In the genomic region with DNA sequence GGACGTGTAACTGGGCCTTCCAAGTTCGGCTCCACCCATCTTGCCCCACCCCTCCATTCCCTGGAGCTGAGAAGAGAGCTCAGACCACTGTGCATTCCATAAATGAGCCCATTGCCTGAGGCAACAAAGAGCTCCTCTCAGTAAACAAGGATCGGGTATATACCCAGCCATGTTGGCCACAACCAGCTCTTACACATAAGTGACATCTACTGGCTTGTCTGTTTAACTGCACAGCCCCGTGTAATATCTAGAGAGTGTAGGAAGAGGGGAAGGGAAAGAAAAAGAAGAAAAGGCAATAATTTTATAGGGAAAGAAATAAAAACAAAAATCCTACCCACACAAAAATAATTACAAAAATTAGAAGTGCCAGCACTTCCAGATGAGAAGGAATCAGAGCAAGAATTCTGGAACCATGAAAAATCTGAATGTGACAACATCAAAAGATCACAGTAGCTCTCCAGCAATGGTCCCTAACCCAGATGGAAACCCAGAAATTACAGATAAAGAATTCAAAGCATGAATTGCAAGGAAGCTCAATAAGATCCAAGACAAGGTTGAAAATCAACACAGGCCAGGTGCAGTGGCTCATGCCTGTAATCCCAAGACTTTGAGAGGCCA, we compare ENCODE assay signal across 8 cellular contexts.
DNase-seq lines count a peak whose midpoint lies in the region; ATAC-seq and TF ChIP-seq lines count a peak whose summit lies in the region.

No MANE protein-coding gene starts in this region.

- 48 to 63% (median 53%) methylated on average over 4 of the region's 4 CpGs for WGBS in spleen, 5 donors

- no peak overlapping the region for H3K4me3 ChIP-seq in fibroblast of pulmonary artery (replicated peaks; ENCODE audit: low read depth, low read length)
- H3K4me3 ChIP-seq in spleen, result peak overlapping the region in 1 of 8 donors; percentile 17

- ATAC-seq in GM21528 (IDR thresholded peaks at IDR 0.05; ENCODE audit: low FRiP score, unreplicated experiment), result peak; percentile 64

- no peak for TF ChIP-seq POLR2A in spleen (IDR thresholded peaks at IDR 0.05)

- peak; percentile 75 for TF ChIP-seq CTCF in fibroblast of pulmonary artery (IDR thresholded peaks at IDR 0.05; ENCODE audit: low read length, missing control alignments)
- peak; percentile 20 to 85 (median 64) for TF ChIP-seq CTCF in spleen (IDR thresholded peaks at IDR 0.05 in 8 of 11, conservative IDR thresholded peaks at IDR 0.05 in 3 of 11)

- intact Hi-C loops in spleen (cut with DNase I; ENCODE audit: low total_unique reads), result no loop called here

- DNase-seq in DMS53 (lab: John Stamatoyannopoulos, UW), result peak; percentile 91
- DNase-seq in NCI-H1092 (lab: John Stamatoyannopoulos, UW), result peak; percentile 31
- peak; percentile 36 for DNase-seq in activated CD8-positive, alpha-beta memory T cell treated with anti-CD3 and anti-CD28 coated beads, Interleukin-2, amount 50 U/mL, for 1 hour (ENCODE audit: extremely low read depth)
- peak; percentile 88 for DNase-seq in fibroblast of pulmonary artery (ENCODE audit: low read depth)
- DNase-seq in spleen, result no peak
- no peak for DNase-seq in OCI-M2 (lab: John Stamatoyannopoulos, UW; ENCODE audit: unreplicated experiment)
- no peak for DNase-seq in anterior cingulate cortex (lab: John Stamatoyannopoulos, UW)

- no peaks in the 10 kb centered on the region for H3K27me3 ChIP-seq in spleen (replicated peaks in 1 of 7)

- peak overlapping the region in 5 of 8 donors; percentile 10 to 63 (median 51) for H3K27ac ChIP-seq in spleen

- H3K4me1 ChIP-seq in spleen, result peaks cover 8 to 31% (median 26%) of the 10 kb centered on the region in 6 donors

- H3K9me3 ChIP-seq in spleen, result peaks cover 0 to 29% (median 13%) of the 10 kb centered on the region in 8 donors

- no peaks in the 10 kb centered on the region for H3K36me3 ChIP-seq in spleen

Comparison
In these comparisons a context has a peak if more than half of its experiments do, and no peak if none do; other contexts are left out.
1. DNase-seq: peak in DMS53 (single experiment), NCI-H1092 (single experiment), activated CD8-positive, alpha-beta memory T cell treated with anti-CD3 and anti-CD28 coated beads, Interleukin-2, amount 50 U/mL, for 1 hour (single experiment) and fibroblast of pulmonary artery (single experiment); none in spleen (single experiment), OCI-M2 (single experiment) and anterior cingulate cortex (0 of 58).